ENCODE assay signal across 17 cellular contexts in genomic region chr9:118362123-118362522, GRCh38.
"Had no signal": no experiment of that assay in that cellular context is flagged by ENCODE, and none has a peak within 500 bp of the region (broad histone marks: within the 10 kb centered on the region; RNA-seq: fewer than 3 reads in every experiment).

No MANE protein-coding gene starts in this region.

- H3K9me3 ChIP-seq: body of pancreas, mucosa of descending colon, psoas muscle, sigmoid colon, upper lobe of left lung had no signal

- H3K36me3 ChIP-seq: sigmoid colon, upper lobe of left lung had no signal

- DNase-seq: activated CD4-positive, alpha-beta T cell treated with anti-CD3 and anti-CD28 coated beads for 4 hours; activated CD8-positive, alpha-beta memory T cell treated with anti-CD3 and anti-CD28 coated beads, Interleukin-2, amount 50 U/mL, for 48 hours; activated CD8-positive, alpha-beta T cell treated with anti-CD3 and anti-CD28 coated beads, Interleukin-2, amount 10 ng/mL, durations not matched to agents 7 days and 5 days; activated naive CD4-positive, alpha-beta T cell treated with anti-CD3 and anti-CD28 coated beads for 36 hours; body of pancreas; endodermal cell; erythroblast; left colon; mucosa of descending colon; psoas muscle; sigmoid colon; stimulated activated CD4-positive, alpha-beta T cell treated with anti-CD3 and anti-CD28 coated beads, Interleukin-2, amount 100 ng/mL, for 48 hours; stimulated activated naive CD4-positive, alpha-beta T cell treated with Interleukin-2 at 50 U/mL for 16 hours; T1000; upper lobe of left lung had no signal

- H3K27me3 ChIP-seq: body of pancreas, sigmoid colon, upper lobe of left lung had no signal

- H3K4me3 ChIP-seq: body of pancreas, lung, mucosa of descending colon, psoas muscle, sigmoid colon, upper lobe of left lung had no signal

- H3K27ac ChIP-seq: body of pancreas, psoas muscle, sigmoid colon, upper lobe of left lung had no signal

- H3K4me1 ChIP-seq: body of pancreas, psoas muscle, upper lobe of left lung had no signal

- ATAC-seq: activated CD8-positive, alpha-beta T cell treated with anti-CD3 and anti-CD28 coated beads, Interleukin-2, amount 10 ng/mL, durations not matched to agents 7 days and 5 days; body of pancreas; left colon; mucosa of descending colon; natural killer cell treated with Interleukin-12 subunit alpha and Interleukin-12 subunit beta and Interleukin-15 and Interleukin-18, amount 100 ng/mL, for 72 hours; psoas muscle had no signal
